ENCODE assay signal across 8 cellular contexts in genomic region chr17:38349097-38349904, GRCh38.
DNase-seq lines count a peak whose midpoint lies in the region; ATAC-seq lines count a peak whose summit lies in the region.

No MANE protein-coding gene starts in this region.

- no peaks in the 10 kb centered on the region for H3K27me3 ChIP-seq in layer of hippocampus (ENCODE audit: control insufficient read depth, insufficient read depth, low read length)

- peak overlapping the region; percentile 2 for H3K27ac ChIP-seq in layer of hippocampus (ENCODE audit: low read depth, low read length)

- ATAC-seq in GM18867 (IDR thresholded peaks at IDR 0.05; ENCODE audit: unreplicated experiment): no peak

- DNase-seq in AG08395 (ENCODE audit: low spot score) (peak; percentile 76), HCEC 1CT (peak; percentile 67), NCI-H446 treated with DMSO at 0.1 percent for 48 hours (lab: John Stamatoyannopoulos, UW) (peak; percentile 55)
- peak; percentile 62 for DNase-seq in activated CD4-positive, CD25-positive, alpha-beta regulatory T cell treated with anti-CD3 and anti-CD28 coated beads, Interleukin-2, amount 50 U/mL, for 16 hours (ENCODE audit: low read depth, low spot score)
- DNase-seq in central memory CD4-positive, alpha-beta T cell: peak; percentile 72
- peak; percentile 84 to 89 for DNase-seq in stimulated activated CD4-positive, alpha-beta T cell treated with anti-CD3 and anti-CD28 coated beads, Interleukin-2, amount 100 ng/mL, for 48 hours
